ENCODE assay signal across 8 cellular contexts in the genomic region with DNA sequence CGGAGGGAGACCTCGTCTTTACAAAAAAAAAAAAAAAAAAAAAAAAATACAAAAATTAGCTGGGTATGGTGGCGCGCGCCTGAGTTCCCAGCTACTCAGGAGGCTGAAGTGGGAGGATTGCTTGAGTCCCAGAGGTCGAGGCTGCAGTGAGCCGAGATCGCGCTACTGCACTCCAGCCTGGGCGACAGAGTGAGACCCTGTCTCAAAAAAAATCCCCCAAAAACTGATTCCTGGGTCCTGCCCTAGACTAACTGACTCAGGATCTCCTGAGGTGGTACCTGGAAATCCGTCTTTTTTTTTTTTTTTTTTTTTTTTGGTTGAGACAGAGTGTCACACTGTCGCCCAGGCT. TPM values are rescaled to one million over a fixed set of nuclear protein-coding genes. Genes with fewer than 3 reads are reported as not detected.
DNase-seq lines count a peak whose midpoint lies in the region; ATAC-seq and TF ChIP-seq lines count a peak whose summit lies in the region.
"Not testable (repeated sequence)": the region's sequence is repeated elsewhere in the genome, so short reads cannot be mapped to it uniquely, and the experiment has no call there.

No MANE protein-coding gene starts in this region.

- 21 to 86% methylated on average over 2 to 8 of the region's 12 CpGs for WGBS in mesodermal cell (ENCODE audit: insufficient coverage in 2 of 2), 2 experiments

- H3K27ac Mint-ChIP-seq in activated CD8-positive, alpha-beta T cell treated with anti-CD3 and anti-CD28 coated beads, Interleukin-2, amount 10 ng/mL, durations not matched to agents 7 days and 5 days, result peak overlapping the region; percentile 92

- not testable (repeated sequence) for H3K27ac ChIP-seq in cardiac muscle cell; mesodermal cell (ENCODE audit: low read depth, low read length, severe bottlenecking)
- H3K27ac ChIP-seq in uterus, result peak overlapping the region; percentile 82 to 85

- H3K36me3 Mint-ChIP-seq in activated CD8-positive, alpha-beta T cell treated with anti-CD3 and anti-CD28 coated beads, Interleukin-2, amount 10 ng/mL, durations not matched to agents 7 days and 5 days (ENCODE audit: low read depth), result not testable (repeated sequence)

- POLR2A ChIA-PET in activated CD8-positive, alpha-beta T cell treated with anti-CD3 and anti-CD28 coated beads, Interleukin-2, amount 10 ng/mL, durations not matched to agents 7 days and 5 days (lab: Charles Lee), result interaction anchor here (0.7 to 2.0 kb wide), 8 partner anchors 8 to 164 kb away, joined by 3 to 6 read pairs (median 4); a partner anchor contains a TSS

- intact Hi-C loops in sciatic nerve (cut with DNase I), result loop anchor here (10.0 kb wide), 1 partner anchor 169 kb away; no protein-coding TSS in a partner anchor
- intact Hi-C loops in uterus (cut with DNase I; ENCODE audit: low total_unique reads), result not testable (repeated sequence)

- H3K4me3 ChIP-seq in GM08714 (ENCODE audit: low read length), result peak overlapping the region; percentile 86
- H3K4me3 ChIP-seq in cardiac muscle cell, result peak overlapping the region; percentile 40
- peak overlapping the region; percentile 58 for H3K4me3 ChIP-seq in mesodermal cell (ENCODE audit: extremely low read depth, insufficient read depth, low read length, poor library complexity, severe bottlenecking)
- peak overlapping the region; percentile 86 to 98 for H3K4me3 ChIP-seq in uterus

- not testable (repeated sequence) for H3K9me3 ChIP-seq in cardiac muscle cell (ENCODE audit: low read depth); mesodermal cell (ENCODE audit: control insufficient read depth, low read length); uterus

- H3K4me1 ChIP-seq in cardiac muscle cell (ENCODE audit: low read depth); mesodermal cell (ENCODE audit: control insufficient read depth, insufficient read depth, low read length, poor library complexity, severe bottlenecking); uterus: not testable (repeated sequence)

- not testable (repeated sequence) for TF ChIP-seq CTCF in cardiac muscle cell (IDR thresholded peaks at IDR 0.05; ENCODE audit: low read depth, low read length); uterus (IDR thresholded peaks at IDR 0.05)

- H3K27me3 Mint-ChIP-seq in activated CD8-positive, alpha-beta T cell treated with anti-CD3 and anti-CD28 coated beads, Interleukin-2, amount 10 ng/mL, durations not matched to agents 7 days and 5 days (ENCODE audit: low read depth), result not testable (repeated sequence)

- peak; percentile 46 for DNase-seq in NCI-H69 (lab: John Stamatoyannopoulos, UW)
- DNase-seq in activated CD8-positive, alpha-beta T cell treated with anti-CD3 and anti-CD28 coated beads, Interleukin-2, amount 10 ng/mL, durations not matched to agents 7 days and 5 days; cardiac muscle cell (ENCODE audit: low read depth in 1 of 2, low spot score in 1 of 2); sciatic nerve (ENCODE audit: low spot score); uterus: not testable (repeated sequence)
- DNase-seq in cerebellum (ENCODE audit: low spot score), result peak; percentile 17

- peak overlapping the region; percentile 83 for H3K4me3 Mint-ChIP-seq in activated CD8-positive, alpha-beta T cell treated with anti-CD3 and anti-CD28 coated beads, Interleukin-2, amount 10 ng/mL, durations not matched to agents 7 days and 5 days

- not testable (repeated sequence) for TF ChIP-seq POLR2A in uterus (IDR thresholded peaks at IDR 0.05)

- CTCF ChIA-PET in activated CD8-positive, alpha-beta T cell treated with anti-CD3 and anti-CD28 coated beads, Interleukin-2, amount 10 ng/mL, durations not matched to agents 7 days and 5 days (lab: Charles Lee), result interaction anchor here (0.8 to 8.4 kb wide), 10 partner anchors 11 to 274 kb away, joined by 3 to 70 read pairs (median 4); a partner anchor contains a TSS

- H3K9me3 Mint-ChIP-seq in activated CD8-positive, alpha-beta T cell treated with anti-CD3 and anti-CD28 coated beads, Interleukin-2, amount 10 ng/mL, durations not matched to agents 7 days and 5 days (ENCODE audit: insufficient read depth), result not testable (repeated sequence)

- not testable (repeated sequence) for H3K27me3 ChIP-seq in cardiac muscle cell, uterus

- H3K4me1 Mint-ChIP-seq in activated CD8-positive, alpha-beta T cell treated with anti-CD3 and anti-CD28 coated beads, Interleukin-2, amount 10 ng/mL, durations not matched to agents 7 days and 5 days (ENCODE audit: low read depth), result peaks cover 17% of the 10 kb centered on the region

- not testable (repeated sequence) for H3K36me3 ChIP-seq in cardiac muscle cell; mesodermal cell (ENCODE audit: control insufficient read depth, insufficient read depth, low read length); uterus

- not testable (repeated sequence) for ATAC-seq in activated CD8-positive, alpha-beta T cell treated with anti-CD3 and anti-CD28 coated beads, Interleukin-2, amount 10 ng/mL, durations not matched to agents 7 days and 5 days
- peak; percentile 6 for ATAC-seq in sciatic nerve

RNA-seq across cellular contexts. Expression of a gene that starts 0.5 kb away (rescaled TPM):
- total RNA-seq in activated CD8-positive, alpha-beta T cell treated with anti-CD3 and anti-CD28 coated beads, Interleukin-2, amount 10 ng/mL, durations not matched to agents 7 days and 5 days, result 1 to 10 TPM; 5.9 to 7.9 TPM
- total RNA-seq in cerebellum (49.5 TPM), cardiac muscle cell (35.1 and 54.1 TPM in 2 replicates), sciatic nerve (41.0 TPM), uterus (10 to 100 TPM; 40.0 to 61.8 (median 49.9) TPM)
- polyA plus RNA-seq in cardiac muscle cell, result 49.1 and 70.3 TPM in 2 replicates
- 27.9 TPM for polyA plus RNA-seq in mesodermal cell (2013, experiment 1 of 2)
- polyA plus RNA-seq in mesodermal cell (2013, experiment 2 of 2), result 36.7 TPM

RNA-seq across cellular contexts. Expression of a gene that starts 30.3 kb away (rescaled TPM):
- total RNA-seq in activated CD8-positive, alpha-beta T cell treated with anti-CD3 and anti-CD28 coated beads, Interleukin-2, amount 10 ng/mL, durations not matched to agents 7 days and 5 days, result 10 to 100 TPM; 24.4 to 26.8 TPM
- total RNA-seq in cerebellum (11.8 TPM), cardiac muscle cell (15.3 and 21.7 TPM in 2 replicates), sciatic nerve (23.8 TPM), uterus (10 to 100 TPM in 3 of 4 donors, 1 to 10 TPM in 1; 3.6 to 34.1 (median 21.1) TPM)
- 16.3 and 24.8 TPM in 2 replicates for polyA plus RNA-seq in cardiac muscle cell
- polyA plus RNA-seq in mesodermal cell (2013, experiment 1 of 2), result 11.6 TPM
- 10.8 TPM for polyA plus RNA-seq in mesodermal cell (2013, experiment 2 of 2)

Comparison
In these comparisons a context has a peak if more than half of its experiments do, and no peak if none do; other contexts are left out.
1. H3K4me3 ChIP-seq: peak in every context shown above with its lines; median percentile 92 in uterus; 86 in GM08714; 58 in mesodermal cell; 40 in cardiac muscle cell.